In the genomic region with DNA sequence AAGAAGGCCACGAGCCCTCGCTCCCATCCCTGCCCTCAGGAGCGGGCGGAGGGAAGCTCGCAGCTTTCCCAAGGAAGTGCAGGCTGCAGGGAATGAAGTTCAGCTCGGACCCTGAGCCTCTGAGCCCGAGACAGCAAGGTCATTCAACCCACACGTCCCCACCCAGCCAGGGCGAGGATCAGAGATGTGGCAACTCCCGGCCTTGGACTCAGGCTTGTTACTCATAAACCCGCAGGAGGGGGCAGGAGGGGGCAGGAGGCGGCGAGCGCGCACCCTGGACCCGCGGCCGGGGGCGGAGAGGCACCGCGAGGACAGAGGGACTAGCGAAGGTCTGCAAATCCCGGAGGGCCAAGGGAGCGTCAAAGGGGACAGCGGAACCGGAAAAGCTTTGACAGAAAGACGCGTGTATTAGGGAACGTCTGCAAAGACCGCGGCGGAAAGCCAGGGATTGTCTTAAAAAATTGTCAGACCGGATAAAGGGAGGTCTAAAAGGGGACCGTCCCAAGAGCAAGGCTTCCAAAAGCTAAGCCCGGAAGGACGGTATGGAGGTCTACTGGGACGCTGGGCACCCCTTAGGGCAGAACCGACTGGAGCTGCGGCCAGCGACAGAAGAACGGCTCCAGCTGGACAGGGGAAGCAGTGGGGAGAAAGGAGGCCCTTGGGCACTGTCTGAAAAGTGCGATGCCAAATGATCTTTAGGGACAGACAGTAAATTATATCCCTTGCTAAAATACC, we compare ENCODE assay signal across 8 cellular contexts. TPM values are rescaled to one million over a fixed set of nuclear protein-coding genes. Genes with fewer than 3 reads are reported as not detected.
DNase-seq lines count a peak whose midpoint lies in the region; ATAC-seq, FAIRE-seq and TF ChIP-seq lines count a peak whose summit lies in the region.

No MANE protein-coding gene starts in this region.

- no peak for FAIRE-seq in keratinocyte (lab: Jason Lieb, UNC)

- H3K27ac ChIP-seq in A673 (ENCODE audit: low read depth, low read length, poor library complexity, severe bottlenecking) = peak overlapping the region; percentile 99
- H3K27ac ChIP-seq in keratinocyte (ENCODE audit: control insufficient read depth, insufficient read depth, low read length) = peak overlapping the region; percentile 97

- no TSS peak for BruUV-seq in A673 (replicated peaks; lab: Mats Ljungman, UMichigan)

- CTCF ChIA-PET in A673 (lab: Charles Lee) = interaction anchor here (1.2 to 1.8 kb wide), 2 partner anchors 47 to 55 kb away, joined by 3 to 6 read pairs; a partner anchor contains a TSS

- intact Hi-C loops in A673 (cut with micrococcal nuclease; ENCODE audit: unreplicated experiment) = loop anchor here (2.0 kb wide), 1 partner anchor 27 kb away; a partner anchor contains a TSS

- TF ChIP-seq CTCF in A673 (conservative IDR thresholded peaks at IDR 0.05; ENCODE audit: low read depth, low read length) = no peak
- no peak for TF ChIP-seq CTCF in keratinocyte (optimal IDR thresholded peaks at IDR 0.05 in 1 of 3, IDR thresholded peaks at IDR 0.05 in 1 of 3, conservative IDR thresholded peaks at IDR 0.05 in 1 of 3; ENCODE audit: extremely low read depth in 1 of 3, insufficient read depth in 2 of 3, low read length in 3 of 3)

- no peaks in the 10 kb centered on the region for H3K27me3 ChIP-seq in A673 (replicated peaks; ENCODE audit: insufficient read depth, low read depth, low read length, poor library complexity)
- no peaks in the 10 kb centered on the region for H3K27me3 ChIP-seq in keratinocyte (ENCODE audit: control insufficient read depth, extremely low read depth, insufficient read depth, low read length)

- POLR2A ChIA-PET in A673 (lab: Charles Lee; ENCODE audit: low non-redundant PET) = interaction anchor here (0.5 to 2.0 kb wide), 5 partner anchors 8 to 158 kb away, joined by 3 to 13 read pairs (median 4); a partner anchor contains a TSS

- dilution Hi-C loops in keratinocyte (cut with MboI; ENCODE audit: extremely low pct_ligation_motif_present, low sequenced_read_pairs) = no loop called here

- peak; percentile 28 for ATAC-seq in GM18867 (IDR thresholded peaks at IDR 0.05; ENCODE audit: unreplicated experiment)
- peak; percentile 28 for ATAC-seq in HG03135 (IDR thresholded peaks at IDR 0.05; ENCODE audit: unreplicated experiment)

- peak overlapping the region; percentile 72 for H2AFZ ChIP-seq in keratinocyte (ENCODE audit: control insufficient read depth, low read length)

- H3K4me2 ChIP-seq in keratinocyte (ENCODE audit: control insufficient read depth, extremely low read depth, insufficient read depth, low read depth, low read length) = peak overlapping the region; percentile 71

- H3K4me1 ChIP-seq in A673 (ENCODE audit: insufficient read depth, low read length, poor library complexity, severe bottlenecking) = peaks cover 14% of the 10 kb centered on the region
- peaks cover 17% of the 10 kb centered on the region for H3K4me1 ChIP-seq in keratinocyte (ENCODE audit: control insufficient read depth, extremely low read depth, insufficient read depth, low read length)

- DNase-seq in A673 (ENCODE audit: low spot score) = peak; percentile 92
- DNase-seq in NCI-H2227 treated with DMSO at 0.1 percent for 48 hours (lab: John Stamatoyannopoulos, UW) = peak; percentile 83
- peak; percentile 41 to 65 (median 59) for DNase-seq in activated CD4-positive, CD25-positive, alpha-beta regulatory T cell (lab: John Stamatoyannopoulos, UW)
- peak; percentile 86 for DNase-seq in central memory CD4-positive, alpha-beta T cell
- DNase-seq in keratinocyte (ENCODE audit: low read depth, low spot score) = peak; percentile 44
- DNase-seq in stimulated activated CD4-positive, alpha-beta T cell treated with anti-CD3 and anti-CD28 coated beads, Interleukin-12 subunit alpha, Interleukin-12 subunit beta, amount 100 ng/mL, for 4 hours = peak; percentile 63

- H3K36me3 ChIP-seq in A673 (ENCODE audit: insufficient read depth, low read length, poor library complexity, severe bottlenecking) (peaks cover 15% of the 10 kb centered on the region), keratinocyte (ENCODE audit: control insufficient read depth in 2 of 2, extremely low read depth in 1 of 2, insufficient read depth in 2 of 2, low read length in 2 of 2) (peaks cover 5 to 16% of the 10 kb centered on the region in 2 experiments)

- no peaks in the 10 kb centered on the region for H4K20me1 ChIP-seq in keratinocyte (ENCODE audit: control insufficient read depth, extremely low read depth, insufficient read depth, low read length)

- no peaks in the 10 kb centered on the region for H3K9me3 ChIP-seq in A673 (ENCODE audit: low read depth, low read length, poor library complexity, severe bottlenecking)
- no peaks in the 10 kb centered on the region for H3K9me3 ChIP-seq in keratinocyte (ENCODE audit: control insufficient read depth, low read depth, low read length)

- H3K4me3 ChIP-seq in A673 (ENCODE audit: low read depth, low read length, poor library complexity, severe bottlenecking) = peak overlapping the region; percentile 82
- H3K4me3 ChIP-seq in keratinocyte (ENCODE audit: control insufficient read depth in 2 of 3, extremely low read depth in 1 of 3, insufficient read depth in 2 of 3, low read depth in 1 of 3, low read length in 3 of 3) = peak overlapping the region; percentile 67 to 84 (median 68)

- no peaks in the 10 kb centered on the region for H3K9me1 ChIP-seq in keratinocyte (ENCODE audit: control insufficient read depth, extremely low read depth, insufficient read depth, low read length)

- no peaks in the 10 kb centered on the region for H3K79me2 ChIP-seq in keratinocyte (ENCODE audit: control insufficient read depth, insufficient read depth, low read length)

- peak overlapping the region; percentile 90 for H3K9ac ChIP-seq in keratinocyte (ENCODE audit: control insufficient read depth, extremely low read depth, insufficient read depth, low read length)

RNA-seq across cellular contexts. Expression of a gene that starts 0.6 kb away (rescaled TPM):
- 45.5 and 49.1 TPM in 2 replicates for total RNA-seq in A673 (2021)
- polyA plus RNA-seq in keratinocyte = 23.5 to 34.4 TPM (median 25.9 TPM) in 3 replicates
- 44.5 TPM for polyA plus RNA-seq in keratinocyte (2011; ENCODE audit: low read depth)
- polyA plus RNA-seq in keratinocyte (2011; cell fraction: cytosol; rRNA removed) = 18.4 and 23.1 TPM in 2 replicates
- 22.3 and 23.0 TPM in 2 replicates for polyA plus RNA-seq in keratinocyte (2011; cell fraction: nucleus; rRNA removed)
- 25.8 and 28.5 TPM in 2 replicates for polyA plus RNA-seq in keratinocyte (2012; ENCODE audit: low replicate concordance)
- polyA minus RNA-seq in keratinocyte = 27.6 to 39.5 TPM (median 36.7 TPM) in 3 replicates
- polyA minus RNA-seq in keratinocyte (2011; cell fraction: cytosol; rRNA and poly(A)+ RNA removed) = 33.0 TPM
- 15.6 and 25.8 TPM in 2 replicates for polyA minus RNA-seq in keratinocyte (2011; cell fraction: nucleus; rRNA and poly(A)+ RNA removed)

RNA-seq across cellular contexts. Expression of a gene that starts 0.8 kb away (rescaled TPM):
- total RNA-seq in A673 (2021) = 1.6 and 1.9 TPM in 2 replicates
- 0.29 to 0.72 TPM (median 0.39 TPM) in 3 replicates for polyA plus RNA-seq in keratinocyte
- not detected for polyA plus RNA-seq in keratinocyte (2011; ENCODE audit: low read depth)
- polyA plus RNA-seq in keratinocyte (2011; cell fraction: cytosol; rRNA removed) = 0.42 and 0.43 TPM in 2 replicates
- polyA plus RNA-seq in keratinocyte (2011; cell fraction: nucleus; rRNA removed) = 0.37 and 0.53 TPM in 2 replicates
- polyA plus RNA-seq in keratinocyte (2012; ENCODE audit: low replicate concordance) = 0.38 and 0.58 TPM in 2 replicates
- polyA minus RNA-seq in keratinocyte = 0.20 TPM in 1 of 3 replicates, not detected in the others
- polyA minus RNA-seq in keratinocyte (2011; cell fraction: cytosol; rRNA and poly(A)+ RNA removed) = not detected
- 0.23 and 1.2 TPM in 2 replicates for polyA minus RNA-seq in keratinocyte (2011; cell fraction: nucleus; rRNA and poly(A)+ RNA removed)

RNA-seq across cellular contexts. Expression of a gene that starts 16.5 kb away (rescaled TPM):
- 0.48 TPM in 1 of 2 replicates, not detected in the other for total RNA-seq in A673 (2021)
- 0.13 TPM in 1 of 3 replicates, not detected in the others for polyA plus RNA-seq in keratinocyte
- polyA plus RNA-seq in keratinocyte (2011; ENCODE audit: low read depth) = not detected
- polyA plus RNA-seq in keratinocyte (2011; cell fraction: cytosol; rRNA removed) = not detected in 2 replicates
- polyA plus RNA-seq in keratinocyte (2011; cell fraction: nucleus; rRNA removed) = 0.38 and 0.51 TPM in 2 replicates
- 0.61 TPM in 1 of 2 replicates, not detected in the other for polyA plus RNA-seq in keratinocyte (2012; ENCODE audit: low replicate concordance)
- 0.49 TPM in 1 of 3 replicates, not detected in the others for polyA minus RNA-seq in keratinocyte
- not detected for polyA minus RNA-seq in keratinocyte (2011; cell fraction: cytosol; rRNA and poly(A)+ RNA removed)
- not detected in 2 replicates for polyA minus RNA-seq in keratinocyte (2011; cell fraction: nucleus; rRNA and poly(A)+ RNA removed)

RNA-seq across cellular contexts. Expression of a gene that starts 19.9 kb away (rescaled TPM):
- 16.8 and 46.3 TPM in 2 replicates for total RNA-seq in A673 (2021)
- polyA plus RNA-seq in keratinocyte = 16.6 to 22.9 TPM (median 19.1 TPM) in 3 replicates
- 98.8 TPM for polyA plus RNA-seq in keratinocyte (2011; ENCODE audit: low read depth)
- 9.0 and 15.3 TPM in 2 replicates for polyA plus RNA-seq in keratinocyte (2011; cell fraction: cytosol; rRNA removed)
- polyA plus RNA-seq in keratinocyte (2011; cell fraction: nucleus; rRNA removed) = 21.3 and 25.2 TPM in 2 replicates
- 19.1 and 100 TPM in 2 replicates for polyA plus RNA-seq in keratinocyte (2012; ENCODE audit: low replicate concordance)
- 22.9 to 34.5 TPM (median 28.1 TPM) in 3 replicates for polyA minus RNA-seq in keratinocyte
- 29.0 TPM for polyA minus RNA-seq in keratinocyte (2011; cell fraction: cytosol; rRNA and poly(A)+ RNA removed)
- 15.1 and 19.9 TPM in 2 replicates for polyA minus RNA-seq in keratinocyte (2011; cell fraction: nucleus; rRNA and poly(A)+ RNA removed)

RNA-seq across cellular contexts. Expression of a gene that starts 22.0 kb away (rescaled TPM):
- total RNA-seq in A673 (2021) = 160 and 173 TPM in 2 replicates
- 46.7 to 176 TPM (median 75.1 TPM) in 3 replicates for polyA plus RNA-seq in keratinocyte
- 101 TPM for polyA plus RNA-seq in keratinocyte (2011; ENCODE audit: low read depth)
- polyA plus RNA-seq in keratinocyte (2011; cell fraction: cytosol; rRNA removed) = 65.1 and 74.1 TPM in 2 replicates
- 57.5 and 68.1 TPM in 2 replicates for polyA plus RNA-seq in keratinocyte (2011; cell fraction: nucleus; rRNA removed)
- polyA plus RNA-seq in keratinocyte (2012; ENCODE audit: low replicate concordance) = 70.7 and 129 TPM in 2 replicates
- 24.9 to 28.0 TPM (median 26.8 TPM) in 3 replicates for polyA minus RNA-seq in keratinocyte
- polyA minus RNA-seq in keratinocyte (2011; cell fraction: cytosol; rRNA and poly(A)+ RNA removed) = 14.2 TPM
- polyA minus RNA-seq in keratinocyte (2011; cell fraction: nucleus; rRNA and poly(A)+ RNA removed) = 6.8 and 10.9 TPM in 2 replicates

Comparison
In these comparisons a context has a peak if more than half of its experiments do, and no peak if none do; other contexts are left out.
1. Peak in every context shown above with its lines: DNase-seq, ATAC-seq, H3K4me3 ChIP-seq and H3K27ac ChIP-seq.